ENCODE assay signal across 8 cellular contexts in the genomic region with DNA sequence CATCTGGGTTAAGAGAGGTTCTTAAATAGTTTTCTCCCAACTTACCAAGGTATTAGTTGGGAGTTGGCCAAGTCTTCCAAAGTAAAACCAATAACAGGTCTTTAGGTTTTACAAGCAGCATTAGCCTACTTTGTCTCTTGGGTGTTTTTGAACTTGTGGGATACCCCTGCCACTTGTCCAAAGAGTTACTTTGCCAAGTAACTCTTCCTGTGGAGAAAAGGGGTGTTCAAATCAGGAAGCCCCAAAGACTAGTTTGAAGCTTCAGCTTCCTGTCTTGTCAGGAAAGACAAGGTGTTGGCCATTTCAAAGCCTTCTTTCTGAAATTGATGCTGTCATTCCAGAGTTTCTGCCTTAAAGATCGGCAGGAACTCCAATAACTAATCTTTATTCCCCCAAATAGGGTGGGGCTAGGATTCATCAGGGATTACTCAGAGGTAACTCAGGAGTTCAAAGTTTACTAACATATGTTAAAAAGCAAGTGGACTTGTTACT. TPM values are rescaled to one million over a fixed set of nuclear protein-coding genes. Genes with fewer than 3 reads are reported as not detected.
DNase-seq lines count a peak whose midpoint lies in the region; ATAC-seq lines count a peak whose summit lies in the region.

No MANE protein-coding gene starts in this region.

- H3K36me3 ChIP-seq in iPS-15b (ENCODE audit: control insufficient read depth, insufficient read depth, low read length) = peaks cover 3% of the 10 kb centered on the region

- peak overlapping the region; percentile 78 for H3K4me3 ChIP-seq in iPS-15b (ENCODE audit: low read depth, low read length)

- peak overlapping the region; percentile 88 for H3K27ac Mint-ChIP-seq in stimulated activated naive CD8-positive, alpha-beta T cell treated with anti-CD3 and anti-CD28 coated beads, Interleukin-15, Interleukin-2, amounts not matched to agents 100 ng/mL and 50 ng/mL, for 24 hours
- H3K27ac Mint-ChIP-seq in activated CD4-positive, alpha-beta memory T cell treated with anti-CD3 and anti-CD28 coated beads for 36 hours = peak overlapping the region; percentile 87
- peak overlapping the region; percentile 86 for H3K27ac Mint-ChIP-seq in stimulated activated memory B cell treated with anti-CD40 and anti-IgM and Interleukin-4, amounts not matched to agents 10 μg/mL and 1 μg/mL and 100 μg/mL, for 72 hours

- no peaks in the 10 kb centered on the region for H3K9me3 Mint-ChIP-seq in stimulated activated naive CD8-positive, alpha-beta T cell treated with anti-CD3 and anti-CD28 coated beads, Interleukin-15, Interleukin-2, amounts not matched to agents 100 ng/mL and 50 ng/mL, for 24 hours
- H3K9me3 Mint-ChIP-seq in activated CD4-positive, alpha-beta memory T cell treated with anti-CD3 and anti-CD28 coated beads for 36 hours = no peaks in the 10 kb centered on the region
- no peaks in the 10 kb centered on the region for H3K9me3 Mint-ChIP-seq in stimulated activated memory B cell treated with anti-CD40 and anti-IgM and Interleukin-4, amounts not matched to agents 10 μg/mL and 1 μg/mL and 100 μg/mL, for 72 hours

- intact Hi-C loops in activated CD4-positive, alpha-beta memory T cell treated with anti-CD3 and anti-CD28 coated beads for 36 hours (cut with micrococcal nuclease) = loop anchor here (1.0 kb wide), 1 partner anchor 79 kb away; the partner anchor contains the start of gene VAPB

- CTCF ChIA-PET in activated CD4-positive, alpha-beta memory T cell treated with anti-CD3 and anti-CD28 coated beads for 36 hours (lab: Charles Lee) = no interaction called here

- no peaks in the 10 kb centered on the region for H3K27me3 ChIP-seq in iPS-15b (ENCODE audit: control insufficient read depth, insufficient read depth, low read length)

- ATAC-seq in stimulated activated naive CD8-positive, alpha-beta T cell treated with anti-CD3 and anti-CD28 coated beads, Interleukin-15, Interleukin-2, amounts not matched to agents 100 U/mL and 50 U/mL, for 24 hours = no peak
- ATAC-seq in stimulated activated memory B cell treated with anti-CD40 and anti-IgM and Interleukin-4, amounts not matched to agents 10 μg/mL and 1 μg/mL and 100 μg/mL, for 72 hours = no peak

- H3K27me3 Mint-ChIP-seq in stimulated activated naive CD8-positive, alpha-beta T cell treated with anti-CD3 and anti-CD28 coated beads, Interleukin-15, Interleukin-2, amounts not matched to agents 100 ng/mL and 50 ng/mL, for 24 hours = no peaks in the 10 kb centered on the region
- H3K27me3 Mint-ChIP-seq in activated CD4-positive, alpha-beta memory T cell treated with anti-CD3 and anti-CD28 coated beads for 36 hours = no peaks in the 10 kb centered on the region
- no peaks in the 10 kb centered on the region for H3K27me3 Mint-ChIP-seq in stimulated activated memory B cell treated with anti-CD40 and anti-IgM and Interleukin-4, amounts not matched to agents 10 μg/mL and 1 μg/mL and 100 μg/mL, for 72 hours

- H3K36me3 Mint-ChIP-seq in stimulated activated naive CD8-positive, alpha-beta T cell treated with anti-CD3 and anti-CD28 coated beads, Interleukin-15, Interleukin-2, amounts not matched to agents 100 ng/mL and 50 ng/mL, for 24 hours (ENCODE audit: low read depth) = peaks cover 42% of the 10 kb centered on the region
- H3K36me3 Mint-ChIP-seq in activated CD4-positive, alpha-beta memory T cell treated with anti-CD3 and anti-CD28 coated beads for 36 hours = peaks cover 27% of the 10 kb centered on the region
- H3K36me3 Mint-ChIP-seq in stimulated activated memory B cell treated with anti-CD40 and anti-IgM and Interleukin-4, amounts not matched to agents 10 μg/mL and 1 μg/mL and 100 μg/mL, for 72 hours = peaks cover 18% of the 10 kb centered on the region

- H3K4me3 Mint-ChIP-seq in stimulated activated naive CD8-positive, alpha-beta T cell treated with anti-CD3 and anti-CD28 coated beads, Interleukin-15, Interleukin-2, amounts not matched to agents 100 ng/mL and 50 ng/mL, for 24 hours = peak overlapping the region; percentile 88
- peak overlapping the region; percentile 90 for H3K4me3 Mint-ChIP-seq in activated CD4-positive, alpha-beta memory T cell treated with anti-CD3 and anti-CD28 coated beads for 36 hours
- H3K4me3 Mint-ChIP-seq in stimulated activated memory B cell treated with anti-CD40 and anti-IgM and Interleukin-4, amounts not matched to agents 10 μg/mL and 1 μg/mL and 100 μg/mL, for 72 hours = peak overlapping the region; percentile 87

- no peaks in the 10 kb centered on the region for H3K9me3 ChIP-seq in iPS-15b (ENCODE audit: control insufficient read depth, insufficient read depth, low read length)

- H3K9ac ChIP-seq in iPS-15b (ENCODE audit: low read depth, low read length) = no peak overlapping the region

- POLR2A ChIA-PET in activated CD4-positive, alpha-beta memory T cell treated with anti-CD3 and anti-CD28 coated beads for 36 hours (lab: Charles Lee) = interaction anchor here (1.2 kb wide), 1 partner anchor 79 kb away, joined by 8 read pairs; the partner anchor contains the start of gene VAPB

- DNase-seq in stimulated activated naive CD8-positive, alpha-beta T cell treated with anti-CD3 and anti-CD28 coated beads, Interleukin-15, Interleukin-2, amounts not matched to agents 100 U/mL and 50 U/mL, for 24 hours = no peak
- no peak for DNase-seq in activated CD4-positive, alpha-beta memory T cell treated with anti-CD3 and anti-CD28 coated beads for 36 hours
- DNase-seq in GDM1 (lab: John Stamatoyannopoulos, UW) (no peak), D341Med (ENCODE audit: low spot score) (no peak)
- DNase-seq in stimulated activated CD4-positive, alpha-beta T cell treated with anti-CD3 and anti-CD28 coated beads, Interleukin-12 subunit alpha, Interleukin-12 subunit beta, amount 100 ng/mL, for 4 hours = no peak

- H3K4me1 Mint-ChIP-seq in stimulated activated naive CD8-positive, alpha-beta T cell treated with anti-CD3 and anti-CD28 coated beads, Interleukin-15, Interleukin-2, amounts not matched to agents 100 ng/mL and 50 ng/mL, for 24 hours (ENCODE audit: low read depth) = peaks cover 75% of the 10 kb centered on the region
- peaks cover 73% of the 10 kb centered on the region for H3K4me1 Mint-ChIP-seq in activated CD4-positive, alpha-beta memory T cell treated with anti-CD3 and anti-CD28 coated beads for 36 hours (ENCODE audit: low read depth)
- peaks cover 54% of the 10 kb centered on the region for H3K4me1 Mint-ChIP-seq in stimulated activated memory B cell treated with anti-CD40 and anti-IgM and Interleukin-4, amounts not matched to agents 10 μg/mL and 1 μg/mL and 100 μg/mL, for 72 hours

- peaks cover 5% of the 10 kb centered on the region for H3K4me1 ChIP-seq in iPS-15b (ENCODE audit: control insufficient read depth, insufficient read depth, low read length)

RNA-seq across cellular contexts. Expression of gene RAB22A, which starts 0.8 kb away (rescaled TPM):
- total RNA-seq in activated CD4-positive, alpha-beta memory T cell treated with anti-CD3 and anti-CD28 coated beads for 36 hours = 10 to 100 TPM; 10.5 to 12.0 TPM
